Comparison of ENCODE assay signal across 12 cellular contexts in the genomic region with DNA sequence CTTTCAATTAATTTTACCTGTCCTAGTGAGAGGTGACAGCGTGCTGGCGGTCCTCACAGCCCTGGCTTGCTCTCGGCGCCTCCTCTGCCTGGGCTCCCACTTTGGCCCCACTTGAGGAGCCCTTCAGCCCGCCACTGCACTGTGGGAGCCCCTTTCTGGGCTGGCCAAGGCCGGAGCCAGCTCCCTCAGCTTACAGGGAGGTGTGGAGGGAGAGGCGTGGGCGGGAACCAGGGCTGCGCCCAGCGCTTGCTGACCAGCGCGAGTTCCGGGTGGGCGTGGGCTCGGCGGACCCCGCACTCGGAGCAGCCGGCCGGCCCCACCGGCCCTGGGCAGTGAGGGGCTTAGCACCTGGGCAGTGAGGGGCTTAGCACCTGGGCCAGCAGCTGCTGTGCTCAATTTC. TPM values are rescaled to one million over a fixed set of nuclear protein-coding genes. Genes with fewer than 3 reads are reported as not detected.
"Had no signal": no experiment of that assay in that cellular context is flagged by ENCODE, and none has a peak within 500 bp of the region (broad histone marks: within the 10 kb centered on the region; RNA-seq: fewer than 3 reads in every experiment).

No MANE protein-coding gene starts in this region.

RNA-seq across cellular contexts. Expression of a gene that starts 6.0 kb away (rescaled TPM):
- total RNA-seq: OCI-LY7, PC-3, PC-9, Peyer's patch, Right ventricle myocardium inferior, Right ventricle myocardium superior, RPMI7951, SJCRH30, SJSA1, SK-MEL-5, T-cell had no signal
- polyA plus RNA-seq: SK-N-SH had no signal

RNA-seq across cellular contexts. Expression of a gene that starts 10.4 kb away (rescaled TPM):
- total RNA-seq: OCI-LY7, PC-3, PC-9, Peyer's patch, Right ventricle myocardium inferior, Right ventricle myocardium superior, RPMI7951, SJCRH30, SK-MEL-5, T-cell had no signal
- polyA plus RNA-seq: SK-N-SH had no signal

RNA-seq across cellular contexts. Expression of a gene that starts 56.3 kb away (rescaled TPM):
- total RNA-seq: OCI-LY7, PC-3, PC-9, Peyer's patch, Right ventricle myocardium inferior, Right ventricle myocardium superior, RPMI7951, SJCRH30, SJSA1, SK-MEL-5, T-cell had no signal
- polyA plus RNA-seq: SK-N-SH had no signal
